In genomic region chr1:234956821-234957329, GRCh38 we compare ENCODE assay signal across 9 cellular contexts.
DNase-seq lines count a peak whose midpoint lies in the region; ATAC-seq and TF ChIP-seq lines count a peak whose summit lies in the region.
"Had no signal": no experiment of that assay in that cellular context is flagged by ENCODE, and none has a peak within 500 bp of the region (broad histone marks: within the 10 kb centered on the region; RNA-seq: fewer than 3 reads in every experiment).

No MANE protein-coding gene starts in this region.

- H3K9me3 ChIP-seq in right atrium auricular region (no peaks in the 10 kb centered on the region), left lung (no peaks in the 10 kb centered on the region), uterus (no peaks in the 10 kb centered on the region)

- H3K27me3 ChIP-seq in right atrium auricular region (no peaks in the 10 kb centered on the region), left lung (no peaks in the 10 kb centered on the region), uterus (no peaks in the 10 kb centered on the region)

- CTCF ChIA-PET in activated naive CD4-positive, alpha-beta T cell treated with anti-CD3 and anti-CD28 coated beads for 36 hours (lab: Charles Lee): interaction anchor here (1.3 kb wide), 1 partner anchor 23 kb away, joined by 3 read pairs; no protein-coding TSS in a partner anchor

- H3K27ac ChIP-seq in right atrium auricular region: no peak overlapping the region
- peak overlapping the region; percentile 21 to 92 for H3K27ac ChIP-seq in left lung
- peak overlapping the region; percentile 52 to 68 for H3K27ac ChIP-seq in uterus

- H3K4me1 ChIP-seq in right atrium auricular region (peaks cover 0 to 49% of the 10 kb centered on the region in 2 donors), left lung (peaks cover 28 to 79% of the 10 kb centered on the region in 2 donors), uterus (peaks cover 0 to 11% of the 10 kb centered on the region in 2 donors)

- TF ChIP-seq CTCF in right atrium auricular region (IDR thresholded peaks at IDR 0.05) (no peak), left lung (IDR thresholded peaks at IDR 0.05) (no peak), uterus (IDR thresholded peaks at IDR 0.05) (no peak)

- intact Hi-C loops in Right ventricle myocardium superior (cut with DNase I): no loop called here
- intact Hi-C loops in left lung (cut with DNase I): no loop called here
- intact Hi-C loops in uterus (cut with DNase I; ENCODE audit: low total_unique reads): no loop called here
- intact Hi-C loops in activated naive CD4-positive, alpha-beta T cell treated with anti-CD3 and anti-CD28 coated beads for 36 hours (cut with micrococcal nuclease): no loop called here

- no peak overlapping the region for H3K4me3 Mint-ChIP-seq in activated naive CD4-positive, alpha-beta T cell treated with anti-CD3 and anti-CD28 coated beads for 36 hours

- H3K36me3 Mint-ChIP-seq in activated naive CD4-positive, alpha-beta T cell treated with anti-CD3 and anti-CD28 coated beads for 36 hours (ENCODE audit: low read depth): no peaks in the 10 kb centered on the region

- H3K27me3 Mint-ChIP-seq in activated naive CD4-positive, alpha-beta T cell treated with anti-CD3 and anti-CD28 coated beads for 36 hours (ENCODE audit: low read depth): no peaks in the 10 kb centered on the region

- H3K36me3 ChIP-seq in right atrium auricular region: no peaks in the 10 kb centered on the region
- no peaks in the 10 kb centered on the region for H3K36me3 ChIP-seq in left lung
- no peaks in the 10 kb centered on the region for H3K36me3 ChIP-seq in uterus

- H3K9me3 Mint-ChIP-seq in activated naive CD4-positive, alpha-beta T cell treated with anti-CD3 and anti-CD28 coated beads for 36 hours: no peaks in the 10 kb centered on the region

- DNase-seq in right atrium auricular region (ENCODE audit: low spot score) (peak; percentile 23), Right ventricle myocardium superior (no peak), SW480 (ENCODE audit: low spot score) (peak; percentile 67), left lung (no peak), uterus (peak; percentile 55 to 56)
- DNase-seq in activated naive CD4-positive, alpha-beta T cell treated with anti-CD3 and anti-CD28 coated beads for 36 hours: no peak
- DNase-seq in central memory CD4-positive, alpha-beta T cell: no peak
- DNase-seq: substantia nigra had no signal

- H3K4me1 Mint-ChIP-seq in activated naive CD4-positive, alpha-beta T cell treated with anti-CD3 and anti-CD28 coated beads for 36 hours (ENCODE audit: low read depth): peaks cover 69% of the 10 kb centered on the region

- ATAC-seq in Right ventricle myocardium superior (ENCODE audit: poor library complexity) (no peak), left lung (no peak), GM21390 (IDR thresholded peaks at IDR 0.05; ENCODE audit: unreplicated experiment) (no peak)

- H3K4me3 ChIP-seq in right atrium auricular region: no peak overlapping the region
- H3K4me3 ChIP-seq in left lung: no peak overlapping the region
- no peak overlapping the region for H3K4me3 ChIP-seq in uterus

- no peak overlapping the region for H3K27ac Mint-ChIP-seq in activated naive CD4-positive, alpha-beta T cell treated with anti-CD3 and anti-CD28 coated beads for 36 hours

- TF ChIP-seq POLR2A in uterus (IDR thresholded peaks at IDR 0.05): no peak

Comparison
In these comparisons a context has a peak if more than half of its experiments do, and no peak if none do; other contexts are left out.
1. DNase-seq: peak in right atrium auricular region (single experiment), SW480 (single experiment) and uterus (2 of 2); none in Right ventricle myocardium superior (single experiment), left lung (0 of 2), activated naive CD4-positive, alpha-beta T cell treated with anti-CD3 and anti-CD28 coated beads for 36 hours (single experiment) and central memory CD4-positive, alpha-beta T cell (single experiment).
2. H3K27ac ChIP-seq: peak in left lung (2 of 2) and uterus (2 of 2); none in right atrium auricular region (0 of 2).